Comparison of ENCODE assay signal across 10 cellular contexts in genomic region chr5:143398451-143399237, GRCh38. TPM values are rescaled to one million over a fixed set of nuclear protein-coding genes. Genes with fewer than 3 reads are reported as not detected.
DNase-seq lines count a peak whose midpoint lies in the region; ATAC-seq and TF ChIP-seq lines count a peak whose summit lies in the region.
"Had no signal": no experiment of that assay in that cellular context is flagged by ENCODE, and none has a peak within 500 bp of the region (broad histone marks: within the 10 kb centered on the region; RNA-seq: fewer than 3 reads in every experiment).

No MANE protein-coding gene starts in this region.

- H3K27ac Mint-ChIP-seq in T-cell = no peak overlapping the region

- intact Hi-C loops in stomach (cut with DNase I; ENCODE audit: low total_unique reads) = no loop called here

- no peak for TF ChIP-seq POLR2A in stomach (IDR thresholded peaks at IDR 0.05)

- H3K4me1 ChIP-seq in SK-N-SH (ENCODE audit: control insufficient read depth in 1 of 2, insufficient read depth in 2 of 2, low read depth in 1 of 2, low read length in 1 of 2) (peaks cover 6 to 19% of the 10 kb centered on the region in 2 experiments), foreskin keratinocyte (peaks cover 26% of the 10 kb centered on the region), stomach (peaks cover 11 to 79% (median 63%) of the 10 kb centered on the region in 4 donors)

- H3K27ac ChIP-seq in SK-N-SH (ENCODE audit: low read depth in 2 of 2, low read length in 1 of 2) (no peak overlapping the region), foreskin keratinocyte (peak overlapping the region; percentile 91), stomach (peak overlapping the region in 2 of 5 donors; percentile 11 to 97)

- TF ChIP-seq CTCF in SK-N-SH (IDR thresholded peaks at IDR 0.05) = no peak
- no peak for TF ChIP-seq CTCF in foreskin keratinocyte (conservative IDR thresholded peaks at IDR 0.05)
- no peak for TF ChIP-seq CTCF in stomach (IDR thresholded peaks at IDR 0.05)

- H3K27me3 ChIP-seq in SK-N-SH (ENCODE audit: insufficient read depth) (no peaks in the 10 kb centered on the region), foreskin keratinocyte (no peaks in the 10 kb centered on the region), stomach (no peaks in the 10 kb centered on the region)

- H3F3A ChIP-seq in SK-N-SH (replicated peaks; ENCODE audit: insufficient read depth) = no peaks in the 10 kb centered on the region

- H3K79me2 ChIP-seq in SK-N-SH (ENCODE audit: insufficient read depth) = peaks cover 98% of the 10 kb centered on the region

- peaks cover 78% of the 10 kb centered on the region for H4K20me1 ChIP-seq in SK-N-SH (ENCODE audit: insufficient read depth)

- H3K4me3 ChIP-seq in SK-N-SH (ENCODE audit: low read depth in 2 of 2, low read length in 1 of 2) = peak overlapping the region; percentile 12 to 21; a peak in 2 of 4 replicates
- H3K4me3 ChIP-seq in stomach = peak overlapping the region; percentile 68 to 92 (median 78)

- no peaks in the 10 kb centered on the region for H3K27me3 Mint-ChIP-seq in T-cell

- H3K4me1 Mint-ChIP-seq in T-cell = peaks cover 76 to 79% (median 77%) of the 10 kb centered on the region in 3 donors

- ATAC-seq in SK-N-SH treated with all-trans-retinoic acid at 6 μM for 48 hours (no peak), T-cell (replicated peaks in 1 of 4) (no peak), foreskin keratinocyte (no peak), GM19452 (IDR thresholded peaks at IDR 0.05; ENCODE audit: unreplicated experiment) (no peak), GM19467 (IDR thresholded peaks at IDR 0.05; ENCODE audit: unreplicated experiment) (no peak)

- H3K4me2 ChIP-seq in SK-N-SH = peak overlapping the region; percentile 87

- H3K9me3 ChIP-seq in SK-N-SH (no peaks in the 10 kb centered on the region), stomach (no peaks in the 10 kb centered on the region)

- TF ChIP-seq EP300 in SK-N-SH (IDR thresholded peaks at IDR 0.05; ENCODE audit: borderline replicate concordance in 1 of 2, low read depth in 1 of 2, low read length in 1 of 2) = no peak
- TF ChIP-seq EP300 in stomach (IDR thresholded peaks at IDR 0.05) = no peak

- H3K9me3 Mint-ChIP-seq in T-cell = no peaks in the 10 kb centered on the region

- 77% methylated on average over 8 of the region's 8 CpGs for WGBS in SK-N-SH (ENCODE audit: low lambda C conversion rate)
- 34 to 54% (median 46%) methylated on average over 8 of the region's 8 CpGs for WGBS in stomach, 5 donors

- CTCF ChIA-PET in SK-N-SH (lab: Yijun Ruan, JAX) = interaction anchor here (1.2 to 2.6 kb wide), 2 partner anchors 18 to 293 kb away, joined by 3 to 6 read pairs; no protein-coding TSS in a partner anchor
- CTCF ChIA-PET in T-cell (lab: Charles Lee) = interaction anchor here (0.5 to 0.8 kb wide), 4 partner anchors 11 to 180 kb away, joined by 3 read pairs; no protein-coding TSS in a partner anchor

- H3K9ac ChIP-seq in SK-N-SH = 0 out of 2 replicates have a peak overlapping the region, but pooled peaks have one; percentile 5

- POLR2A ChIA-PET in SK-N-SH (lab: Yijun Ruan, JAX) (no interaction called here), T-cell (lab: Charles Lee) (interaction anchor here in 1 of 2 donors (0.6 kb wide), 2 partner anchors 36 to 396 kb away, joined by 6 read pairs; no protein-coding TSS in a partner anchor)

- peaks cover 38% of the 10 kb centered on the region for H3K36me3 Mint-ChIP-seq in T-cell

- no peak for DNase-seq in SK-N-SH
- DNase-seq in T-cell = no peak
- peak in 1 of 2 donors; percentile 53 for DNase-seq in foreskin keratinocyte
- no peak for DNase-seq in stomach
- no peak for DNase-seq in SKM-1 treated with dmso at 0.1 percent for 144 hours (lab: John Stamatoyannopoulos, UW; ENCODE audit: unreplicated experiment)
- DNase-seq: activated effector memory CD4-positive, alpha-beta T cell treated with anti-CD3 and anti-CD28 coated beads, Interleukin-2, amount 50 U/mL, for 16 hours; stimulated activated CD4-positive, alpha-beta T cell treated with anti-CD3 and anti-CD28 coated beads, Interleukin-2, amount 100 ng/mL, for 48 hours had no signal

- H3K36me3 ChIP-seq in SK-N-SH (replicated peaks in 1 of 2; ENCODE audit: control insufficient read depth in 1 of 2, insufficient read depth in 2 of 2, low read length in 1 of 2) = peaks cover 16 to 39% of the 10 kb centered on the region in 2 experiments
- H3K36me3 ChIP-seq in stomach = peaks cover 0 to 9% (median 0%) of the 10 kb centered on the region in 4 donors

- no peaks in the 10 kb centered on the region for H3K9me2 ChIP-seq in SK-N-SH

- peak overlapping the region; percentile 89 to 95 (median 91) for H3K4me3 Mint-ChIP-seq in T-cell

- no peak for TF ChIP-seq RAD21 in SK-N-SH (IDR thresholded peaks at IDR 0.05; ENCODE audit: low read length)

- no peak overlapping the region for H2AFZ ChIP-seq in SK-N-SH (ENCODE audit: low read depth)

TF ChIP-seq in SK-N-SH, 30 proteins besides CTCF, POLR2A, EP300 and RAD21:
- TF ChIP-seq FOXJ3 (CRISPR knock-in tag; IDR thresholded peaks at IDR 0.05) = no peak
- TF ChIP-seq, protein P1, sequence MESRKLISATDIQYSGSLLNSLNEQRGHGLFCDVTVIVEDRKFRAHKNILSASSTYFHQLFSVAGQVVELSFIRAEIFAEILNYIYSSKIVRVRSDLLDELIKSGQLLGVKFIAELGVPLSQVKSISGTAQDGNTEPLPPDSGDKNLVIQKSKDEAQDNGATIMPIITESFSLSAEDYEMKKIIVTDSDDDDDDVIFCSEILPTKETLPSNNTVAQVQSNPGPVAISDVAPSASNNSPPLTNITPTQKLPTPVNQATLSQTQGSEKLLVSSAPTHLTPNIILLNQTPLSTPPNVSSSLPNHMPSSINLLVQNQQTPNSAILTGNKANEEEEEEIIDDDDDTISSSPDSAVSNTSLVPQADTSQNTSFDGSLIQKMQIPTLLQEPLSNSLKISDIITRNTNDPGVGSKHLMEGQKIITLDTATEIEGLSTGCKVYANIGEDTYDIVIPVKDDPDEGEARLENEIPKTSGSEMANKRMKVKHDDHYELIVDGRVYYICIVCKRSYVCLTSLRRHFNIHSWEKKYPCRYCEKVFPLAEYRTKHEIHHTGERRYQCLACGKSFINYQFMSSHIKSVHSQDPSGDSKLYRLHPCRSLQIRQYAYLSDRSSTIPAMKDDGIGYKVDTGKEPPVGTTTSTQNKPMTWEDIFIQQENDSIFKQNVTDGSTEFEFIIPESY (IDR thresholded peaks at IDR 0.05; ENCODE audit: borderline replicate concordance, low read depth) = no peak

TF ChIP-seq in SK-N-SH treated with all-trans-retinoic acid at 6 μM for 48 hours, 23 proteins besides CTCF, POLR2A, EP300 and RAD21 (continues in another document):
- TF ChIP-seq RARB (CRISPR knock-in tag; IDR thresholded peaks at IDR 0.05) (no peak), ZNF8 (CRISPR knock-in tag; IDR thresholded peaks at IDR 0.05) (no peak), TCF4 (CRISPR knock-in tag; IDR thresholded peaks at IDR 0.05; ENCODE audit: borderline replicate concordance) (no peak), TOX (CRISPR knock-in tag; IDR thresholded peaks at IDR 0.05; ENCODE audit: borderline replicate concordance) (no peak), GLIS3 (CRISPR knock-in tag; IDR thresholded peaks at IDR 0.05) (no peak), ISL1 (CRISPR knock-in tag; IDR thresholded peaks at IDR 0.05) (no peak), CSDC2 (CRISPR knock-in tag; IDR thresholded peaks at IDR 0.05) (no peak), ZNF565 (CRISPR knock-in tag; conservative IDR thresholded peaks at IDR 0.05; ENCODE audit: low read depth) (no peak), PATZ1 (CRISPR knock-in tag; IDR thresholded peaks at IDR 0.05; ENCODE audit: borderline replicate concordance) (no peak)
- TF ChIP-seq, protein P2, sequence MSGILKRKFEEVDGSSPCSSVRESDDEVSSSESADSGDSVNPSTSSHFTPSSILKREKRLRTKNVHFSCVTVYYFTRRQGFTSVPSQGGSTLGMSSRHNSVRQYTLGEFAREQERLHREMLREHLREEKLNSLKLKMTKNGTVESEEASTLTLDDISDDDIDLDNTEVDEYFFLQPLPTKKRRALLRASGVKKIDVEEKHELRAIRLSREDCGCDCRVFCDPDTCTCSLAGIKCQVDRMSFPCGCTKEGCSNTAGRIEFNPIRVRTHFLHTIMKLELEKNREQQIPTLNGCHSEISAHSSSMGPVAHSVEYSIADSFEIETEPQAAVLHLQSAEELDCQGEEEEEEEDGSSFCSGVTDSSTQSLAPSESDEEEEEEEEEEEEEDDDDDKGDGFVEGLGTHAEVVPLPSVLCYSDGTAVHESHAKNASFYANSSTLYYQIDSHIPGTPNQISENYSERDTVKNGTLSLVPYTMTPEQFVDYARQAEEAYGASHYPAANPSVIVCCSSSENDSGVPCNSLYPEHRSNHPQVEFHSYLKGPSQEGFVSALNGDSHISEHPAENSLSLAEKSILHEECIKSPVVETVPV (CRISPR knock-in tag; IDR thresholded peaks at IDR 0.05) = no peak

RNA-seq across cellular contexts. Expression of gene NR3C1, which starts 4.8 kb away (rescaled TPM):
- polyA plus RNA-seq in SK-N-SH (2012; rRNA removed) (7.1 and 8.2 TPM in 2 replicates), foreskin keratinocyte (10.3 and 12.2 TPM in 2 replicates), stomach (10 to 100 TPM; 11.5 to 18.6 (median 12.9) TPM)
- 9.7 and 9.8 TPM in 2 replicates for polyA plus RNA-seq in SK-N-SH (2012; cell fraction: cytosol; rRNA removed)
- polyA plus RNA-seq in SK-N-SH (2012; cell fraction: nucleus; rRNA removed) = 4.2 and 8.9 TPM in 2 replicates
- total RNA-seq in T-cell (100 to 1,000 TPM; 108 to 156 (median 122) TPM), foreskin keratinocyte (44.7 and 46.4 TPM in 2 replicates), stomach (10 to 100 TPM in 4 of 5 donors, 1 to 10 TPM in 1; 6.4 to 82.8 (median 52.6) TPM)
